1 cellular context compared by ENCODE assay signal in the genomic region with DNA sequence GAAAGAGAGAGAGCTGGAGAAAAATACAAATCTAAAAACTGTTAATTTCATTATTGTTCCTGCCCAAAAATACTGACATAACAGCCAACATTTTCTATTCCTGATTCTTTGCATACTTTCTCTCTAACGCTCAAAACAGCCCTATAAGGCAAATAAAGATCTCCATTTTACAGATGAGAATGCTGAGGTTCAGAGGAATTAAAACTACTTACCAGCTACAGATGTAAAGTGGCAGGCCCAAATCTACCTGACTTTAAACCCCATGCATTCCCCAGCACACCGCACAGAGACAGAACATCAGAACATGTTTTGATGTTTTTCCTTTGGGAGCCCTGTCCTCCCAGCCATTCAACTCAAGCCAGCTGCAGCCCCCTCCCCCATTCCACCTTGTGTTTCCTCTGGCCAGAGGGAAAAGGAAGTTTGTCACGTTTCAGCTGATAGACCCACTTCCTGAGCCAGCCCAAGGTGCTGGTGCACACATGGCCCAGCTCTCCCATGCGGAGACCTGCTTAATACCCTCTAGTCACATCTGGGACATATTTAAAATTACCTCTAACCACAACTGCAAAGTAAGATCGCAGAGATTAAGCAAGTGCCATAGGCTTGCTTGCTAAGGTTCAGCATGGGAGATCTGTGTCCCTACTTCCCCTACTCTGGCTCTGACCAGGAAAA.
A peak's percentile ranks its signal among the peaks of the same experiment; 100 is the strongest.
TF ChIP-seq lines count a peak whose summit lies in the region.

No MANE protein-coding gene starts in this region.

TF ChIP-seq in WTC11, 78 proteins besides CTCF, POLR2A, EP300 and RAD21 (continued from another document):
- TF ChIP-seq, protein P1, sequence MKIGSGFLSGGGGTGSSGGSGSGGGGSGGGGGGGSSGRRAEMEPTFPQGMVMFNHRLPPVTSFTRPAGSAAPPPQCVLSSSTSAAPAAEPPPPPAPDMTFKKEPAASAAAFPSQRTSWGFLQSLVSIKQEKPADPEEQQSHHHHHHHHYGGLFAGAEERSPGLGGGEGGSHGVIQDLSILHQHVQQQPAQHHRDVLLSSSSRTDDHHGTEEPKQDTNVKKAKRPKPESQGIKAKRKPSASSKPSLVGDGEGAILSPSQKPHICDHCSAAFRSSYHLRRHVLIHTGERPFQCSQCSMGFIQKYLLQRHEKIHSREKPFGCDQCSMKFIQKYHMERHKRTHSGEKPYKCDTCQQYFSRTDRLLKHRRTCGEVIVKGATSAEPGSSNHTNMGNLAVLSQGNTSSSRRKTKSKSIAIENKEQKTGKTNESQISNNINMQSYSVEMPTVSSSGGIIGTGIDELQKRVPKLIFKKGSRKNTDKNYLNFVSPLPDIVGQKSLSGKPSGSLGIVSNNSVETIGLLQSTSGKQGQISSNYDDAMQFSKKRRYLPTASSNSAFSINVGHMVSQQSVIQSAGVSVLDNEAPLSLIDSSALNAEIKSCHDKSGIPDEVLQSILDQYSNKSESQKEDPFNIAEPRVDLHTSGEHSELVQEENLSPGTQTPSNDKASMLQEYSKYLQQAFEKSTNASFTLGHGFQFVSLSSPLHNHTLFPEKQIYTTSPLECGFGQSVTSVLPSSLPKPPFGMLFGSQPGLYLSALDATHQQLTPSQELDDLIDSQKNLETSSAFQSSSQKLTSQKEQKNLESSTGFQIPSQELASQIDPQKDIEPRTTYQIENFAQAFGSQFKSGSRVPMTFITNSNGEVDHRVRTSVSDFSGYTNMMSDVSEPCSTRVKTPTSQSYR (CRISPR knock-in tag; IDR thresholded peaks at IDR 0.05), result peak; percentile 51; the same call in 1 of the 2 replicates
